In genomic region chr15:41904487-41905359, GRCh38 we compare ENCODE assay signal across 8 cellular contexts. TPM values are rescaled to one million over a fixed set of nuclear protein-coding genes. Genes with fewer than 3 reads are reported as not detected.
A peak's percentile ranks its signal among the peaks of the same experiment; 100 is the strongest.
DNase-seq lines count a peak whose midpoint lies in the region; ATAC-seq and TF ChIP-seq lines count a peak whose summit lies in the region.

No MANE protein-coding gene starts in this region.

- no peak overlapping the region for H3K4me3 ChIP-seq in esophagus muscularis mucosa

- no peaks in the 10 kb centered on the region for H3K9me3 Mint-ChIP-seq in nephron
- peaks cover 0 to 5% of the 10 kb centered on the region in 2 donors for H3K9me3 Mint-ChIP-seq in stimulated activated naive CD8-positive, alpha-beta T cell treated with anti-CD3 and anti-CD28 coated beads, Interleukin-15, amount 100 ng/mL, for 72 hours

- H3K27me3 ChIP-seq in esophagus muscularis mucosa = no peaks in the 10 kb centered on the region

- ATAC-seq in HG03432 (IDR thresholded peaks at IDR 0.05; ENCODE audit: unreplicated experiment) (peak; percentile 42), GM19035 (IDR thresholded peaks at IDR 0.05; ENCODE audit: unreplicated experiment) (no peak)
- peak; percentile 93 for ATAC-seq in stimulated activated naive CD8-positive, alpha-beta T cell treated with anti-CD3 and anti-CD28 coated beads, Interleukin-15, amount 100 ng/mL, for 72 hours

- DNase-seq in DMS79 treated with DMSO at 0.1 percent for 48 hours (lab: John Stamatoyannopoulos, UW) (peak; percentile 17), OCI-M2 (lab: John Stamatoyannopoulos, UW; ENCODE audit: unreplicated experiment) (peak; percentile 27), activated T-cell treated with anti-CD3 and anti-CD28 coated beads for 4 hours (peak; percentile 63), esophagus muscularis mucosa (ENCODE audit: extremely low spot score) (no peak)
- DNase-seq in stimulated activated naive CD8-positive, alpha-beta T cell treated with anti-CD3 and anti-CD28 coated beads, Interleukin-15, amount 100 ng/mL, for 72 hours = peak; percentile 61 to 64

- peaks cover 51% of the 10 kb centered on the region for H3K4me1 Mint-ChIP-seq in nephron
- H3K4me1 Mint-ChIP-seq in stimulated activated naive CD8-positive, alpha-beta T cell treated with anti-CD3 and anti-CD28 coated beads, Interleukin-15, amount 100 ng/mL, for 72 hours = peaks cover 9% of the 10 kb centered on the region

- peaks cover 17% of the 10 kb centered on the region for H3K36me3 Mint-ChIP-seq in nephron (ENCODE audit: low read depth)

- no peak overlapping the region for H3K4me3 Mint-ChIP-seq in nephron
- no peak overlapping the region for H3K4me3 Mint-ChIP-seq in stimulated activated naive CD8-positive, alpha-beta T cell treated with anti-CD3 and anti-CD28 coated beads, Interleukin-15, amount 100 ng/mL, for 72 hours

- no peak overlapping the region for H3K27ac ChIP-seq in esophagus muscularis mucosa (replicated peaks in 1 of 4)

- peaks cover 18 to 73% (median 55%) of the 10 kb centered on the region in 4 donors for H3K36me3 ChIP-seq in esophagus muscularis mucosa

- no peaks in the 10 kb centered on the region for H3K9me3 ChIP-seq in esophagus muscularis mucosa

- 0% methylated on average over 1 of the region's 14 CpGs for WGBS in esophagus muscularis mucosa

- intact Hi-C loops in esophagus muscularis mucosa (cut with DNase I) = no loop called here

- peak; percentile 68 to 76 (median 76) for TF ChIP-seq CTCF in esophagus muscularis mucosa (IDR thresholded peaks at IDR 0.05)
- TF ChIP-seq CTCF in nephron (IDR thresholded peaks at IDR 0.05; ENCODE audit: unreplicated experiment in 3 of 3) = peak; percentile 86 to 90 (median 88)

- H3K27me3 Mint-ChIP-seq in nephron (ENCODE audit: low read depth) = no peaks in the 10 kb centered on the region
- H3K27me3 Mint-ChIP-seq in stimulated activated naive CD8-positive, alpha-beta T cell treated with anti-CD3 and anti-CD28 coated beads, Interleukin-15, amount 100 ng/mL, for 72 hours = no peaks in the 10 kb centered on the region

- no peak for TF ChIP-seq POLR2A in esophagus muscularis mucosa (IDR thresholded peaks at IDR 0.05; ENCODE audit: low read depth)

- no peak for TF ChIP-seq EP300 in esophagus muscularis mucosa (IDR thresholded peaks at IDR 0.05)

- H3K27ac Mint-ChIP-seq in nephron = peak overlapping the region; percentile 15 to 32 (median 21)
- peak overlapping the region in 1 of 2 donors; percentile 43 for H3K27ac Mint-ChIP-seq in stimulated activated naive CD8-positive, alpha-beta T cell treated with anti-CD3 and anti-CD28 coated beads, Interleukin-15, amount 100 ng/mL, for 72 hours

- H3K4me1 ChIP-seq in esophagus muscularis mucosa = peaks cover 5 to 17% (median 14%) of the 10 kb centered on the region in 4 donors

RNA-seq across cellular contexts. Expression of gene SPTBN5, which starts 10.9 kb away (rescaled TPM):
- total RNA-seq in esophagus muscularis mucosa = 1 to 10 TPM in 2 of 4 donors, under 1 TPM in 2; 0.17 to 1.2 (median 0.68) TPM
